ENCODE assay signal across 19 cellular contexts in genomic region chr14:75554482-75554881, GRCh38. TPM values are rescaled to one million over a fixed set of nuclear protein-coding genes. Genes with fewer than 3 reads are reported as not detected.
DNase-seq lines count a peak whose midpoint lies in the region; ATAC-seq and TF ChIP-seq lines count a peak whose summit lies in the region.
"Had no signal": no experiment of that assay in that cellular context is flagged by ENCODE, and none has a peak within 500 bp of the region (broad histone marks: within the 10 kb centered on the region; RNA-seq: fewer than 3 reads in every experiment).

No MANE protein-coding gene starts in this region.

- intact Hi-C loops in PC-3 (cut with micrococcal nuclease), result no loop called here

- no peak overlapping the region for H3K27ac ChIP-seq in GM23248
- no peak overlapping the region for H3K27ac ChIP-seq in PC-3 (ENCODE audit: low read length)
- H3K27ac ChIP-seq in trophoblast cell (ENCODE audit: low read depth, low read length), result peak overlapping the region; percentile 56
- H3K27ac ChIP-seq: gastroesophageal sphincter, SJCRH30 had no signal

- CTCF ChIA-PET in PC-3 (lab: Charles Lee), result no interaction called here

- no peaks in the 10 kb centered on the region for H3K79me2 ChIP-seq in GM23248 (ENCODE audit: insufficient read depth)
- H3K79me2 ChIP-seq in PC-3 (ENCODE audit: low read length), result no peaks in the 10 kb centered on the region
- H3K79me2 ChIP-seq in trophoblast cell (ENCODE audit: control insufficient read depth, insufficient read depth, low read length, poor library complexity), result no peaks in the 10 kb centered on the region

- H3K4me3 Mint-ChIP-seq in activated T-cell treated with anti-CD3 and anti-CD28 coated beads, Interleukin-2, amount 50 U/mL, for 72 hours, result no peak overlapping the region
- H3K4me3 Mint-ChIP-seq: activated naive CD8-positive, alpha-beta T cell treated with anti-CD3 and anti-CD28 coated beads for 36 hours; central memory CD8-positive, alpha-beta T cell; effector memory CD8-positive, alpha-beta T cell had no signal

- no peaks in the 10 kb centered on the region for H3K27me3 Mint-ChIP-seq in activated T-cell treated with anti-CD3 and anti-CD28 coated beads, Interleukin-2, amount 50 U/mL, for 72 hours (ENCODE audit: low read depth)
- H3K27me3 Mint-ChIP-seq: activated naive CD8-positive, alpha-beta T cell treated with anti-CD3 and anti-CD28 coated beads for 36 hours; central memory CD8-positive, alpha-beta T cell; effector memory CD8-positive, alpha-beta T cell had no signal

- no peak overlapping the region for H3K4me2 ChIP-seq in GM23248 (ENCODE audit: unreplicated experiment)
- peak overlapping the region; percentile 66 for H3K4me2 ChIP-seq in PC-3 (ENCODE audit: low read length)
- H3K4me2 ChIP-seq in trophoblast cell (ENCODE audit: low read length), result peak overlapping the region; percentile 21

- peaks cover 0 to 3% of the 10 kb centered on the region in 2 donors for H3K9me3 Mint-ChIP-seq in activated T-cell treated with anti-CD3 and anti-CD28 coated beads, Interleukin-2, amount 50 U/mL, for 72 hours
- H3K9me3 Mint-ChIP-seq: activated naive CD8-positive, alpha-beta T cell treated with anti-CD3 and anti-CD28 coated beads for 36 hours; central memory CD8-positive, alpha-beta T cell; effector memory CD8-positive, alpha-beta T cell had no signal

- no peak overlapping the region for H3K9ac ChIP-seq in GM23248
- no peak overlapping the region for H3K9ac ChIP-seq in PC-3 (ENCODE audit: low read length)
- H3K9ac ChIP-seq in trophoblast cell (ENCODE audit: low read length), result no peak overlapping the region

- H3F3A ChIP-seq in GM23248 (ENCODE audit: insufficient read depth) (peaks cover 1% of the 10 kb centered on the region; the same call in 1 of the 2 replicates), PC-3 (ENCODE audit: low read length, unreplicated experiment) (no peaks in the 10 kb centered on the region)

- peaks cover 91% of the 10 kb centered on the region for H3K4me1 Mint-ChIP-seq in activated T-cell treated with anti-CD3 and anti-CD28 coated beads, Interleukin-2, amount 50 U/mL, for 72 hours (ENCODE audit: low read depth)

- H2AFZ ChIP-seq in GM23248, result no peak overlapping the region
- peak overlapping the region; percentile 51; the same call in 1 of the 2 replicates for H2AFZ ChIP-seq in PC-3 (ENCODE audit: low read length)
- peak overlapping the region; percentile 1 for H2AFZ ChIP-seq in trophoblast cell (ENCODE audit: insufficient read depth, low read length, poor library complexity)

- H3K4me1 ChIP-seq in GM23248 (ENCODE audit: insufficient read depth) (peaks cover 2% of the 10 kb centered on the region; the same call in 1 of the 2 replicates), PC-3 (ENCODE audit: insufficient read depth, low read length) (peaks cover 20% of the 10 kb centered on the region), trophoblast cell (ENCODE audit: control insufficient read depth in 1 of 2, insufficient read depth in 2 of 2, low read length in 2 of 2) (peaks cover 20 to 34% of the 10 kb centered on the region in 2 experiments)
- H3K4me1 ChIP-seq: gastroesophageal sphincter, SJCRH30 had no signal

- peak overlapping the region; percentile 89 for H2BK120ac ChIP-seq in trophoblast cell (ENCODE audit: insufficient read depth, low read length, poor library complexity)

- H3K36me3 ChIP-seq in GM23248 (ENCODE audit: low read depth) (no peaks in the 10 kb centered on the region), PC-3 (ENCODE audit: low read depth, low read length) (no peaks in the 10 kb centered on the region), trophoblast cell (ENCODE audit: control insufficient read depth in 1 of 2, insufficient read depth in 2 of 2, low read length in 2 of 2) (peaks cover 0 to 2% of the 10 kb centered on the region in 2 experiments)
- H3K36me3 ChIP-seq: gastroesophageal sphincter, SJCRH30 had no signal

- H4K91ac ChIP-seq in trophoblast cell (ENCODE audit: low read depth, low read length), result peak overlapping the region; percentile 91

- H3K18ac ChIP-seq in trophoblast cell (ENCODE audit: low read length), result no peak overlapping the region

- DNase-seq in GM23248 (peak; percentile 18), PC-3 (peak; percentile 91), trophoblast cell (peak; percentile 93 to 94), amniotic stem cell (lab: John Stamatoyannopoulos, UW) (no peak), NOMO-1 (lab: John Stamatoyannopoulos, UW; ENCODE audit: unreplicated experiment in 2 of 2) (no peak)
- no peak for DNase-seq in activated T-cell treated with anti-CD3 and anti-CD28 coated beads, Interleukin-2, amount 50 U/mL, for 72 hours
- DNase-seq: activated CD4-positive, alpha-beta T cell treated with anti-CD3 and anti-CD28 coated beads, Interleukin-2, amount 50 U/mL, for 1 hour; activated naive CD8-positive, alpha-beta T cell treated with anti-CD3 and anti-CD28 coated beads for 36 hours; DMS 273 treated with DMSO at 0.1 percent for 48 hours; effector memory CD8-positive, alpha-beta T cell; MV-4-11; SJCRH30 had no signal

- ATAC-seq in PC-3 (peak; percentile 71), esophagus mucosa (peak; percentile 78), GM19035 (IDR thresholded peaks at IDR 0.05; ENCODE audit: unreplicated experiment) (no peak)
- ATAC-seq in activated T-cell treated with anti-CD3 and anti-CD28 coated beads, Interleukin-2, amount 50 U/mL, for 72 hours (replicated peaks in 1 of 2), result no peak
- ATAC-seq: effector memory CD8-positive, alpha-beta T cell; gastroesophageal sphincter had no signal

- no peak overlapping the region for H3K4ac ChIP-seq in trophoblast cell (ENCODE audit: low read depth, low read length)

- H4K12ac ChIP-seq in trophoblast cell (ENCODE audit: low read depth, low read length), result no peak overlapping the region

- POLR2A ChIA-PET in PC-3 (lab: Charles Lee; ENCODE audit: unreplicated experiment), result no interaction called here

- H4K8ac ChIP-seq in trophoblast cell (ENCODE audit: low read depth, low read length), result peak overlapping the region; percentile 72

- no peak for TF ChIP-seq CTCF in PC-3 (conservative IDR thresholded peaks at IDR 0.05; ENCODE audit: low read depth, low read length)

- H4K20me1 ChIP-seq in GM23248 (ENCODE audit: insufficient read depth), result no peaks in the 10 kb centered on the region
- H4K20me1 ChIP-seq in PC-3 (ENCODE audit: low read length), result no peaks in the 10 kb centered on the region

- no TSS peak for BruUV-seq in PC-3 (replicated peaks; lab: Mats Ljungman, UMichigan)

- in situ Hi-C loops in GM23248 (cut with MboI), result no loop called here

- H3K9me3 ChIP-seq in GM23248 (ENCODE audit: low read depth) (no peaks in the 10 kb centered on the region), PC-3 (ENCODE audit: low read length) (no peaks in the 10 kb centered on the region), trophoblast cell (ENCODE audit: insufficient read depth, low read depth, low read length) (peaks cover 7% of the 10 kb centered on the region)
- H3K9me3 ChIP-seq: SJCRH30 had no signal

- H2BK12ac ChIP-seq in trophoblast cell (ENCODE audit: low read length), result peak overlapping the region; percentile 95

- no peak overlapping the region for H3K14ac ChIP-seq in trophoblast cell (ENCODE audit: low read length)

- H3K79me1 ChIP-seq in trophoblast cell (ENCODE audit: low read length), result peaks cover 13% of the 10 kb centered on the region

- H2AK5ac ChIP-seq in trophoblast cell (ENCODE audit: low read length), result no peak overlapping the region

- no peak overlapping the region for H3K27ac Mint-ChIP-seq in activated T-cell treated with anti-CD3 and anti-CD28 coated beads, Interleukin-2, amount 50 U/mL, for 72 hours
- H3K27ac Mint-ChIP-seq: activated naive CD8-positive, alpha-beta T cell treated with anti-CD3 and anti-CD28 coated beads for 36 hours; effector memory CD8-positive, alpha-beta T cell had no signal

- no peak overlapping the region for H3K23ac ChIP-seq in trophoblast cell (ENCODE audit: low read length)

- H3K9me2 ChIP-seq in GM23248 (ENCODE audit: insufficient read depth) (no peaks in the 10 kb centered on the region), PC-3 (replicated peaks; ENCODE audit: low read length) (no peaks in the 10 kb centered on the region)

- H3K36me3 Mint-ChIP-seq in activated T-cell treated with anti-CD3 and anti-CD28 coated beads, Interleukin-2, amount 50 U/mL, for 72 hours (ENCODE audit: insufficient read depth in 2 of 2), result peaks cover 7 to 22% of the 10 kb centered on the region in 2 donors
- H3K36me3 Mint-ChIP-seq: activated naive CD8-positive, alpha-beta T cell treated with anti-CD3 and anti-CD28 coated beads for 36 hours had no signal

- peak overlapping the region; percentile 90 for H2BK5ac ChIP-seq in trophoblast cell (ENCODE audit: low read depth, low read length, poor library complexity)

- 39 to 50% methylated on average over 2 of the region's 2 CpGs for WGBS in GM23248 (ENCODE audit: low coverage in 1 of 2, low lambda C conversion rate in 2 of 2, missing lambda C conversion rate in 2 of 2), 2 experiments
- WGBS in trophoblast cell (ENCODE audit: extremely low coverage, insufficient coverage, insufficient read length), result no CpG with 5 or more reads among the region's 2 CpGs

- peaks cover 18% of the 10 kb centered on the region; the same call in 1 of the 2 replicates for H3K27me3 ChIP-seq in GM23248 (replicated peaks; ENCODE audit: insufficient read depth)
- no peaks in the 10 kb centered on the region for H3K27me3 ChIP-seq in PC-3 (ENCODE audit: low read length)
- H3K27me3 ChIP-seq in trophoblast cell (ENCODE audit: insufficient read depth, low read length), result no peaks in the 10 kb centered on the region
- H3K27me3 ChIP-seq: gastroesophageal sphincter, SJCRH30 had no signal

- no peak overlapping the region for H3K4me3 ChIP-seq in GM23248
- H3K4me3 ChIP-seq in PC-3 (ENCODE audit: low read length), result peak overlapping the region; percentile 25; the same call in 1 of the 2 replicates
- H3K4me3 ChIP-seq in trophoblast cell (ENCODE audit: low read depth, low read length), result no peak overlapping the region
- H3K4me3 ChIP-seq: gastroesophageal sphincter, SJCRH30 had no signal

RNA-seq across cellular contexts. Expression of gene FLVCR2, which starts 23.9 kb away (rescaled TPM):
- total RNA-seq in GM23248 (2014; rRNA removed; shearing (Covaris generic)), result not detected in 2 replicates
- 0.33 TPM in 1 of 2 replicates, not detected in the other for polyA plus RNA-seq in GM23248 (2016; fragmentation: Nextera tagmentation; extraction: Ambion mirVana)
- total RNA-seq in PC-3 (2014; rRNA removed) (1.8 and 3.9 TPM in 2 replicates), esophagus mucosa (7.0 TPM)
- polyA plus RNA-seq in trophoblast cell (2013), result 23.1 and 26.4 TPM in 2 replicates
- 10 to 100 TPM in 1 of 2 donors, 1 to 10 TPM in 1; 5.9 to 12.3 TPM for total RNA-seq in activated T-cell treated with anti-CD3 and anti-CD28 coated beads, Interleukin-2, amount 50 U/mL, for 72 hours
- polyA plus RNA-seq: neural cell had no signal

RNA-seq across cellular contexts. Expression of gene BATF, which starts 32.2 kb away (rescaled TPM):
- not detected in 2 replicates for total RNA-seq in GM23248 (2014; rRNA removed; shearing (Covaris generic))
- 0.56 TPM in 1 of 2 replicates, not detected in the other for polyA plus RNA-seq in GM23248 (2016; fragmentation: Nextera tagmentation; extraction: Ambion mirVana)
- total RNA-seq in PC-3 (2014; rRNA removed) (not detected in 2 replicates), esophagus mucosa (0.84 TPM)
- polyA plus RNA-seq in trophoblast cell (2013), result 1.9 and 2.2 TPM in 2 replicates
- 100 to 1,000 TPM; 171 to 185 TPM for total RNA-seq in activated T-cell treated with anti-CD3 and anti-CD28 coated beads, Interleukin-2, amount 50 U/mL, for 72 hours
- total RNA-seq: H1, SJCRH30 had no signal
- polyA plus RNA-seq: BJ, H1, neural cell had no signal

Comparison
In these comparisons a context has a peak if more than half of its experiments do, and no peak if none do; other contexts are left out.
1. DNase-seq: peak in GM23248 (single experiment), PC-3 (single experiment) and trophoblast cell (2 of 2); none in activated T-cell treated with anti-CD3 and anti-CD28 coated beads, Interleukin-2, amount 50 U/mL, for 72 hours (0 of 2), amniotic stem cell (single experiment) and NOMO-1 (0 of 2).
2. ATAC-seq: peak in PC-3 (single experiment) and esophagus mucosa (single experiment); none in activated T-cell treated with anti-CD3 and anti-CD28 coated beads, Interleukin-2, amount 50 U/mL, for 72 hours (0 of 2) and GM19035 (single experiment).
3. RNA of gene BATF, which starts 32.2 kb away (total RNA-seq): 171 to 185 TPM in activated T-cell treated with anti-CD3 and anti-CD28 coated beads, Interleukin-2, amount 50 U/mL, for 72 hours; 0.84 TPM in esophagus mucosa (single experiment), not detected in GM23248 and not detected in PC-3; every median in the first group is over 10 times any median in the second.